ENCODE assay signal across 28 cellular contexts in the genomic region with DNA sequence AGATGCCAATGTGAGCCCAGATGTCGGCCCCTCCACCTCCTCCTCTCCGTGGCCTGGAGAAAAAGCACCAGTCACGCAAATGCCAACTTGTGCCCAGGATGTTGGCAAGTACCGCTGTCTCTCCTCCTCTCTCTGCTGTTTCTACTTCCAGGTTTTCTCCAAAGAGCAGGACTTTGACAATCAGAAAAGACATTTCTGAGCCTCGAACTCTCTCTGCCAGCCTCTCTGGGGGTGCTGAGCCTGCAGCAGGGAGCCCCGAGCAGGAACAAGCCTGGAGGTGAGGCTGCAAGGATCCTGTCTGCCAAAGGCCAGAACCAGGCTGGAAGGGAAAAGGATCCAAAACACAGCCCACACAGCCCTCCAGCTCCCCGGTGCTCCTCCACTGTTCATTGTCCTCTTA.
"Had no signal": no experiment of that assay in that cellular context is flagged by ENCODE, and none has a peak within 500 bp of the region (broad histone marks: within the 10 kb centered on the region; RNA-seq: fewer than 3 reads in every experiment).

No MANE protein-coding gene starts in this region.

- H3K4me3 Mint-ChIP-seq: immature natural killer cell; naive thymus-derived CD8-positive, alpha-beta T cell; nephron; neural crest cell; stimulated activated naive B cell treated with anti-CD40 and anti-IgM and Interleukin-4, amounts not matched to agents 10 μg/mL and 1 μg/mL and 100 μg/mL, for 72 hours had no signal

- H3K36me3 Mint-ChIP-seq: immature natural killer cell had no signal

- H3K36me3 ChIP-seq: ovary, right lobe of liver, thyroid gland, transverse colon, upper lobe of left lung, vagina had no signal

- H3K9me3 Mint-ChIP-seq: immature natural killer cell, neural crest cell had no signal

- H3K4me1 Mint-ChIP-seq: immature natural killer cell; nephron; neural crest cell; stimulated activated naive B cell treated with anti-CD40 and anti-IgM and Interleukin-4, amounts not matched to agents 10 μg/mL and 1 μg/mL and 100 μg/mL, for 72 hours had no signal

- H3K4me1 ChIP-seq: right atrium auricular region, right lobe of liver, testis, thyroid gland, transverse colon, upper lobe of left lung, vagina had no signal

- H3K27me3 ChIP-seq: ovary, right atrium auricular region, right lobe of liver, testis, thyroid gland, transverse colon, upper lobe of left lung, vagina had no signal

- FAIRE-seq: islet of Langerhans had no signal

- H3K27me3 Mint-ChIP-seq: progenitor cell of endocrine pancreas had no signal

- ATAC-seq: naive thymus-derived CD8-positive, alpha-beta T cell; right lobe of liver; stimulated activated naive B cell treated with anti-CD40 and anti-IgM and Interleukin-4, amounts not matched to agents 10 μg/mL and 1 μg/mL and 100 μg/mL, for 72 hours; stimulated activated naive CD8-positive, alpha-beta T cell treated with anti-CD3 and anti-CD28 coated beads, Interleukin-15, Interleukin-2, amounts not matched to agents 100 U/mL and 50 U/mL, for 24 hours had no signal

- H3K27ac Mint-ChIP-seq: immature natural killer cell; nephron; progenitor cell of endocrine pancreas; stimulated activated naive B cell treated with anti-CD40 and anti-IgM and Interleukin-4, amounts not matched to agents 10 μg/mL and 1 μg/mL and 100 μg/mL, for 72 hours had no signal

- DNase-seq: hypothalamus; immature natural killer cell; left ventricle myocardium inferior; mesendoderm; midbrain; naive thymus-derived CD8-positive, alpha-beta T cell; nucleus accumbens; ovary; stimulated activated CD4-positive, alpha-beta T cell treated with anti-CD3 and anti-CD28 coated beads, Interleukin-12 subunit alpha, Interleukin-12 subunit beta, amount 100 ng/mL, for 4 hours; stimulated activated CD4-positive, alpha-beta T cell treated with anti-CD3 and anti-CD28 coated beads, Interleukin-15, amount 100 ng/mL, for 24 hours; stimulated activated CD4-positive, alpha-beta T cell treated with anti-CD3 and anti-CD28 coated beads, Interleukin-2, amount 100 ng/mL, for 24 hours; stimulated activated CD4-positive, alpha-beta T cell treated with anti-CD3 and anti-CD28 coated beads, Interleukin-4, amount 100 ng/mL, for 1 hour; stimulated activated naive B cell treated with anti-CD40 and anti-IgM and Interleukin-4, amounts not matched to agents 10 μg/mL and 1 μg/mL and 100 μg/mL, for 72 hours; stimulated activated naive CD8-positive, alpha-beta T cell treated with anti-CD3 and anti-CD28 coated beads, Interleukin-15, Interleukin-2, amounts not matched to agents 100 U/mL and 50 U/mL, for 24 hours; thyroid gland; transverse colon had no signal

- H3K27ac ChIP-seq: ovary, right atrium auricular region, right lobe of liver, skin epidermis, stomach, testis, thyroid gland, transverse colon, upper lobe of left lung, vagina had no signal

- H3K4me3 ChIP-seq: left ventricle myocardium inferior, lung, ovary, right atrium auricular region, right lobe of liver, skin epidermis, stomach, testis, thyroid gland, transverse colon, upper lobe of left lung, vagina had no signal

- H3K9me3 ChIP-seq: left ventricle myocardium inferior, ovary, right atrium auricular region, right lobe of liver, stomach, testis, thyroid gland, transverse colon, upper lobe of left lung, vagina had no signal
